Comparison of ENCODE assay signal across 12 cellular contexts in the genomic region with DNA sequence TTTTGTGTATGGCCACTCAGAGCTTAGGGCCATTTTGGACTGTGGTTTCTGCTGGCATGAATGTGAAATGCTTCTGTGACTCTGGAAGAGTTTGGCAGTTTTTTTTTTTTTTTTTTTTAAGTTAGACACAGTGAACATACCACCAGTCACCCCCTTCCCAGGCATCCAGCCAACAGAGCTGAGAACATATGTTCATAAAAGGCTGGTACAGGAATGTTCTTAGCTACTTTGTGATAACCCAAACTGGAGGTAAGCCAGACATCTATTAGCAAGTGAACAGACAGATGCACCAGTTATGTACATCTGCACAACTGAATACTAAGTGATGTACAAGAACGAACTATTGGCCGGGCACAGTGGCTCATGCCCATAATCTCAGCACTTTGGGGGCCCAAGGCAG.
DNase-seq lines count a peak whose midpoint lies in the region; ATAC-seq lines count a peak whose summit lies in the region.
"Had no signal": no experiment of that assay in that cellular context is flagged by ENCODE, and none has a peak within 500 bp of the region (broad histone marks: within the 10 kb centered on the region; RNA-seq: fewer than 3 reads in every experiment).

No MANE protein-coding gene starts in this region.

- no peak overlapping the region for H3K4me3 ChIP-seq in CD4-positive, CD25-positive, alpha-beta regulatory T cell (ENCODE audit: low read depth, low read length)

- no peaks in the 10 kb centered on the region for H3K27me3 ChIP-seq in CD4-positive, CD25-positive, alpha-beta regulatory T cell (ENCODE audit: control insufficient read depth, insufficient read depth, low read length)

- H3K4me3 Mint-ChIP-seq in CD4-positive, CD25-positive, alpha-beta regulatory T cell: peak overlapping the region in 1 of 4 donors; percentile 81

- peaks cover 58% of the 10 kb centered on the region for H3K36me3 Mint-ChIP-seq in CD4-positive, CD25-positive, alpha-beta regulatory T cell

- peaks cover 51% of the 10 kb centered on the region for H3K36me3 ChIP-seq in CD4-positive, CD25-positive, alpha-beta regulatory T cell (ENCODE audit: control insufficient read depth, insufficient read depth, low read length)

- DNase-seq in CD4-positive, CD25-positive, alpha-beta regulatory T cell: no peak
- DNase-seq in NCI-H1694 (lab: John Stamatoyannopoulos, UW) (peak; percentile 95), dermis blood vessel endothelial cell (peak; percentile 53), mucosa of gallbladder (ENCODE audit: low spot score) (peak; percentile 26), GM19238 (ENCODE audit: insufficient read length, low spot score) (no peak), NK-92 (lab: John Stamatoyannopoulos, UW; ENCODE audit: unreplicated experiment) (no peak)
- DNase-seq: activated CD4-positive, alpha-beta T cell treated with anti-CD3 and anti-CD28 coated beads for 48 hours; NCI-H2081 had no signal

- no peaks in the 10 kb centered on the region for H3K27me3 Mint-ChIP-seq in CD4-positive, CD25-positive, alpha-beta regulatory T cell

- H3K27ac ChIP-seq in CD4-positive, CD25-positive, alpha-beta regulatory T cell (ENCODE audit: insufficient read depth, low read length, poor library complexity, severe bottlenecking): peak overlapping the region; percentile 38

- peak overlapping the region; percentile 81 to 97 (median 87) for H3K27ac Mint-ChIP-seq in CD4-positive, CD25-positive, alpha-beta regulatory T cell

- H3K4me1 ChIP-seq in CD4-positive, CD25-positive, alpha-beta regulatory T cell (ENCODE audit: control insufficient read depth, insufficient read depth, low read length, poor library complexity, severe bottlenecking): peaks cover 49% of the 10 kb centered on the region

- no peak for ATAC-seq in CD4-positive, CD25-positive, alpha-beta regulatory T cell (ENCODE audit: low read depth in 2 of 2)
- ATAC-seq in GM21529 (IDR thresholded peaks at IDR 0.05; ENCODE audit: unreplicated experiment): no peak
- ATAC-seq in HG03095 (IDR thresholded peaks at IDR 0.05; ENCODE audit: unreplicated experiment): no peak
- ATAC-seq: activated naive CD4-positive, alpha-beta T cell treated with anti-CD3 and anti-CD28 coated beads, Interleukin-2, amount 50 U/mL, for 72 hours; sciatic nerve had no signal

- H3K4me1 Mint-ChIP-seq in CD4-positive, CD25-positive, alpha-beta regulatory T cell: peaks cover 11 to 69% (median 40%) of the 10 kb centered on the region in 4 donors

- H3K9me3 Mint-ChIP-seq in CD4-positive, CD25-positive, alpha-beta regulatory T cell: peaks cover 0 to 3% (median 0%) of the 10 kb centered on the region in 7 donors
- H3K9me3 Mint-ChIP-seq: activated naive CD4-positive, alpha-beta T cell treated with anti-CD3 and anti-CD28 coated beads, Interleukin-2, amount 50 U/mL, for 72 hours had no signal

- no peaks in the 10 kb centered on the region for H3K9me3 ChIP-seq in CD4-positive, CD25-positive, alpha-beta regulatory T cell (ENCODE audit: control insufficient read depth in 2 of 2, low read length in 2 of 2)

Comparison
In these comparisons a context has a peak if more than half of its experiments do, and no peak if none do; other contexts are left out.
1. DNase-seq: peak in NCI-H1694 (single experiment), dermis blood vessel endothelial cell (single experiment) and mucosa of gallbladder (single experiment); none in CD4-positive, CD25-positive, alpha-beta regulatory T cell (0 of 3), GM19238 (single experiment) and NK-92 (single experiment).